In the genomic region with DNA sequence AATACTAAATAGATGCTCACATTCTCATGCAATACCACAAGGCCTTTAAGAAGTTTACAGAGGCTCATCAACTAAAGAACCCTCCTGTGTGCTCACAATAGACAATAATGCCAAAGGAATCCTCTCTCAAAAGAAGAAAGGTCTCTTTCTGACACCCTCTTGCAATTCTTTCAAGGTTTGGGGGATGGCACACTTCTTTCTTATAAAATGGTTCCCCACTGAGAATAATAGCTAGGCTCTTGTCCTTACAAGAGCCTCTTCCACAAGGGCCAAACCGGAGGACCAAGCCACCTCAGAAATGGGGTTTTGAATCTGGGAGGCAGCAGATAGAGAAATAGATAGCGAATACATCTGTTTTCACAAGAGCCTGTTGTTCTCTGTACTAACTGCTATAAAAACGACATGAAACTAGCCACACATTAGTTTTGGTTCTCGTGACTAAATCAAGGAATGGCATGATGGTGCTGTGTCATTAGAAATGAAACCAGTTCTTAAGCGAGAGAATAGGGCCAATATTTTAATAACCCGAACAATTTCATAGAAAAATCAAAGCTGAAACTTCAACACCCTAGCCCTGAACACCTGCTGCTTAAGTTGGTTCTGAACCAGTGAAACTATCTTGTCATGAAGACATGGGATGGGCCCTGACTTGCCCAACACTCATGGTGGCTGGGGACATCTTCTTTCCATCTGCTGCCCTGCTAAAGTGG, we compare ENCODE assay signal across 9 cellular contexts.
DNase-seq lines count a peak whose midpoint lies in the region; ATAC-seq lines count a peak whose summit lies in the region.
"Had no signal": no experiment of that assay in that cellular context is flagged by ENCODE, and none has a peak within 500 bp of the region (broad histone marks: within the 10 kb centered on the region; RNA-seq: fewer than 3 reads in every experiment).

No MANE protein-coding gene starts in this region.

- H3K4me3 Mint-ChIP-seq in activated naive CD8-positive, alpha-beta T cell treated with anti-CD3 and anti-CD28 coated beads for 36 hours: no peak overlapping the region

- H3K4me1 Mint-ChIP-seq in activated naive CD8-positive, alpha-beta T cell treated with anti-CD3 and anti-CD28 coated beads for 36 hours: peaks cover 68% of the 10 kb centered on the region

- no peaks in the 10 kb centered on the region for H3K27me3 Mint-ChIP-seq in activated naive CD8-positive, alpha-beta T cell treated with anti-CD3 and anti-CD28 coated beads for 36 hours

- H3K9me3 Mint-ChIP-seq in activated naive CD8-positive, alpha-beta T cell treated with anti-CD3 and anti-CD28 coated beads for 36 hours: peaks cover 3% of the 10 kb centered on the region

- H3K27ac Mint-ChIP-seq in activated naive CD8-positive, alpha-beta T cell treated with anti-CD3 and anti-CD28 coated beads for 36 hours: peak overlapping the region; percentile 82

- DNase-seq in activated naive CD8-positive, alpha-beta T cell treated with anti-CD3 and anti-CD28 coated beads for 36 hours: no peak
- DNase-seq in NOMO-1 (lab: John Stamatoyannopoulos, UW; ENCODE audit: unreplicated experiment in 2 of 2) (no peak), cardiac septum (ENCODE audit: low spot score) (no peak), A172 (ENCODE audit: low spot score) (no peak)
- DNase-seq in stimulated activated CD4-positive, alpha-beta T cell treated with anti-CD3 and anti-CD28 coated beads, Interleukin-2, amount 100 ng/mL, for 48 hours: no peak
- DNase-seq: Karpas-422 had no signal

- ATAC-seq in GM18858 (IDR thresholded peaks at IDR 0.05; ENCODE audit: unreplicated experiment) (peak; percentile 44), GM21515 (IDR thresholded peaks at IDR 0.05; ENCODE audit: unreplicated experiment) (peak; percentile 45), HG03196 (IDR thresholded peaks at IDR 0.05; ENCODE audit: unreplicated experiment) (peak; percentile 43)

- peaks cover 6% of the 10 kb centered on the region for H3K36me3 Mint-ChIP-seq in activated naive CD8-positive, alpha-beta T cell treated with anti-CD3 and anti-CD28 coated beads for 36 hours

- intact Hi-C loops in cardiac septum (cut with DNase I): no loop called here
